ENCODE assay signal across 8 cellular contexts in genomic region chr17:14211778-14212177, GRCh38. TPM values are rescaled to one million over a fixed set of nuclear protein-coding genes. Genes with fewer than 3 reads are reported as not detected.
DNase-seq lines count a peak whose midpoint lies in the region; ATAC-seq and TF ChIP-seq lines count a peak whose summit lies in the region.

No MANE protein-coding gene starts in this region.

- H3K36me3 ChIP-seq in CD8-positive, alpha-beta T cell (ENCODE audit: insufficient read depth, low read length) = peaks cover 4% of the 10 kb centered on the region
- H3K36me3 ChIP-seq in colonic mucosa = no peaks in the 10 kb centered on the region
- H3K36me3 ChIP-seq in aorta (ENCODE audit: control insufficient read depth in 1 of 2, insufficient read depth in 2 of 2, low read length in 1 of 2) = peaks cover 0 to 8% of the 10 kb centered on the region in 2 donors

- H3K27ac Mint-ChIP-seq in CD8-positive, alpha-beta T cell = no peak overlapping the region
- H3K27ac Mint-ChIP-seq in naive thymus-derived CD8-positive, alpha-beta T cell = peak overlapping the region in 6 of 10 donors; percentile 24 to 68 (median 40)

- no peaks in the 10 kb centered on the region for H3K27me3 Mint-ChIP-seq in CD8-positive, alpha-beta T cell (ENCODE audit: low read depth)
- no peaks in the 10 kb centered on the region for H3K27me3 Mint-ChIP-seq in naive thymus-derived CD8-positive, alpha-beta T cell

- no peak overlapping the region for H3K9ac ChIP-seq in colonic mucosa (ENCODE audit: low read depth in 2 of 2, low read length in 2 of 2)

- WGBS in aorta, 2 donors = 50 to 58% methylated on average over 17 of the region's 17 CpGs

- ATAC-seq in CD8-positive, alpha-beta T cell = peak; percentile 69
- ATAC-seq in naive thymus-derived CD8-positive, alpha-beta T cell = peak; percentile 62 to 73
- ATAC-seq in aorta (ENCODE audit: low FRiP score) = no peak
- no peak for ATAC-seq in GM18873 (IDR thresholded peaks at IDR 0.05; ENCODE audit: low FRiP score, unreplicated experiment)

- peaks cover 36% of the 10 kb centered on the region for H3K36me3 Mint-ChIP-seq in CD8-positive, alpha-beta T cell
- peaks cover 0 to 35% (median 15%) of the 10 kb centered on the region in 3 donors for H3K36me3 Mint-ChIP-seq in naive thymus-derived CD8-positive, alpha-beta T cell

- H3K4me1 ChIP-seq in CD8-positive, alpha-beta T cell (ENCODE audit: insufficient read depth, low read length) = peaks cover 10% of the 10 kb centered on the region
- H3K4me1 ChIP-seq in colonic mucosa (no peaks in the 10 kb centered on the region), aorta (ENCODE audit: control insufficient read depth in 1 of 2, insufficient read depth in 2 of 2, low read length in 2 of 2) (no peaks in the 10 kb centered on the region)

- no peaks in the 10 kb centered on the region for H3K9me3 Mint-ChIP-seq in CD8-positive, alpha-beta T cell
- H3K9me3 Mint-ChIP-seq in naive thymus-derived CD8-positive, alpha-beta T cell = no peaks in the 10 kb centered on the region

- no peak overlapping the region for H3K4me3 Mint-ChIP-seq in CD8-positive, alpha-beta T cell
- H3K4me3 Mint-ChIP-seq in naive thymus-derived CD8-positive, alpha-beta T cell = peak overlapping the region in 3 of 10 donors; percentile 10 to 64 (median 49)

- intact Hi-C loops in CD8-positive, alpha-beta T cell (cut with DNase I, micrococcal nuclease) = loop anchor here (1.0 to 5.0 kb wide), 5 partner anchors 573 to 716 kb away; no protein-coding TSS in a partner anchor
- intact Hi-C loops in colonic mucosa (cut with DNase I) (no loop called here), aorta (cut with DNase I) (no loop called here)

- no peaks in the 10 kb centered on the region for H3K9me3 ChIP-seq in CD8-positive, alpha-beta T cell (ENCODE audit: low read length)
- H3K9me3 ChIP-seq in colonic mucosa (no peaks in the 10 kb centered on the region), aorta (ENCODE audit: control insufficient read depth, low read length) (no peaks in the 10 kb centered on the region)

- no peak overlapping the region for H3K27ac ChIP-seq in CD8-positive, alpha-beta T cell (ENCODE audit: low read depth, low read length)
- no peak overlapping the region for H3K27ac ChIP-seq in colonic mucosa
- no peak overlapping the region for H3K27ac ChIP-seq in aorta (ENCODE audit: low read depth in 1 of 2, low read length in 2 of 2)

- POLR2A ChIA-PET in CD8-positive, alpha-beta T cell (lab: Charles Lee) = interaction anchor here (0.8 kb wide), 1 partner anchor 76 kb away, joined by 3 read pairs; no protein-coding TSS in a partner anchor
- POLR2A ChIA-PET in naive thymus-derived CD8-positive, alpha-beta T cell (lab: Charles Lee) = interaction anchor here (0.6 to 0.9 kb wide), 2 partner anchors 89 to 193 kb away, joined by 3 read pairs; partner anchors contain the start of gene HS3ST3B1

- peak; percentile 48 for TF ChIP-seq CTCF in CD8-positive, alpha-beta T cell (IDR thresholded peaks at IDR 0.05)
- TF ChIP-seq CTCF in colonic mucosa (IDR thresholded peaks at IDR 0.05) = peak; percentile 16

- CTCF ChIA-PET in CD8-positive, alpha-beta T cell (lab: Charles Lee) = interaction anchor here (0.6 to 2.2 kb wide), 10 partner anchors 9 to 715 kb away, joined by 3 to 11 read pairs (median 4); partner anchors contain the start of gene HS3ST3B1

- H3K4me1 Mint-ChIP-seq in CD8-positive, alpha-beta T cell (ENCODE audit: low read depth) = peaks cover 27% of the 10 kb centered on the region
- H3K4me1 Mint-ChIP-seq in naive thymus-derived CD8-positive, alpha-beta T cell = peaks cover 12 to 38% (median 26%) of the 10 kb centered on the region in 4 donors

- peak in 6 of 7 experiments; percentile 40 to 73 (median 55) for DNase-seq in CD8-positive, alpha-beta T cell
- peak; percentile 7 for DNase-seq in LHCN-M2 (ENCODE audit: low read depth)
- DNase-seq in colonic mucosa = no peak
- DNase-seq in naive thymus-derived CD8-positive, alpha-beta T cell = peak in 7 of 10 donors; percentile 31 to 79 (median 54)
- no peak for DNase-seq in aorta
- no peak for DNase-seq in glomerular visceral epithelial cell (ENCODE audit: extremely low spot score)
- no peak for DNase-seq in NCI-H226

- H3K27me3 ChIP-seq in CD8-positive, alpha-beta T cell (ENCODE audit: insufficient read depth, low read length) = no peaks in the 10 kb centered on the region
- H3K27me3 ChIP-seq in colonic mucosa (no peaks in the 10 kb centered on the region), aorta (ENCODE audit: control insufficient read depth in 1 of 2, insufficient read depth in 2 of 2, low read length in 1 of 2) (no peaks in the 10 kb centered on the region)

- H3K4me3 ChIP-seq in CD8-positive, alpha-beta T cell (ENCODE audit: low read depth, low read length) = no peak overlapping the region
- no peak overlapping the region for H3K4me3 ChIP-seq in colonic mucosa
- H3K4me3 ChIP-seq in aorta (ENCODE audit: low read length in 2 of 2) = no peak overlapping the region

RNA-seq across cellular contexts. Expression of gene CDRT15, which starts 24.9 kb away (rescaled TPM):
- not detected for total RNA-seq in CD8-positive, alpha-beta T cell
- total RNA-seq in LHCN-M2 (2014; rRNA removed) = not detected in 2 replicates
- polyA plus RNA-seq in LHCN-M2 (2012) = not detected
- total RNA-seq in colonic mucosa = not detected
- not detected for total RNA-seq in naive thymus-derived CD8-positive, alpha-beta T cell
- polyA plus RNA-seq in naive thymus-derived CD8-positive, alpha-beta T cell = under 1 TPM in 1 of 3 donors, not detected in 2; 0.62 TPM
- total RNA-seq in aorta = not detected
- not detected for polyA plus RNA-seq in aorta

Comparison
In these comparisons a context has a peak if more than half of its experiments do, and no peak if none do; other contexts are left out.
1. ATAC-seq: peak in CD8-positive, alpha-beta T cell (single experiment) and naive thymus-derived CD8-positive, alpha-beta T cell (2 of 2); none in aorta (single experiment) and GM18873 (single experiment).
2. DNase-seq: peak in CD8-positive, alpha-beta T cell (6 of 7), LHCN-M2 (single experiment) and naive thymus-derived CD8-positive, alpha-beta T cell (7 of 10); none in colonic mucosa (single experiment), aorta (0 of 2), glomerular visceral epithelial cell (single experiment) and NCI-H226 (single experiment).
3. intact Hi-C loops: an anchor here in CD8-positive, alpha-beta T cell (1.0 to 5.0 kb wide); none called in colonic mucosa and aorta.